In the genomic region with DNA sequence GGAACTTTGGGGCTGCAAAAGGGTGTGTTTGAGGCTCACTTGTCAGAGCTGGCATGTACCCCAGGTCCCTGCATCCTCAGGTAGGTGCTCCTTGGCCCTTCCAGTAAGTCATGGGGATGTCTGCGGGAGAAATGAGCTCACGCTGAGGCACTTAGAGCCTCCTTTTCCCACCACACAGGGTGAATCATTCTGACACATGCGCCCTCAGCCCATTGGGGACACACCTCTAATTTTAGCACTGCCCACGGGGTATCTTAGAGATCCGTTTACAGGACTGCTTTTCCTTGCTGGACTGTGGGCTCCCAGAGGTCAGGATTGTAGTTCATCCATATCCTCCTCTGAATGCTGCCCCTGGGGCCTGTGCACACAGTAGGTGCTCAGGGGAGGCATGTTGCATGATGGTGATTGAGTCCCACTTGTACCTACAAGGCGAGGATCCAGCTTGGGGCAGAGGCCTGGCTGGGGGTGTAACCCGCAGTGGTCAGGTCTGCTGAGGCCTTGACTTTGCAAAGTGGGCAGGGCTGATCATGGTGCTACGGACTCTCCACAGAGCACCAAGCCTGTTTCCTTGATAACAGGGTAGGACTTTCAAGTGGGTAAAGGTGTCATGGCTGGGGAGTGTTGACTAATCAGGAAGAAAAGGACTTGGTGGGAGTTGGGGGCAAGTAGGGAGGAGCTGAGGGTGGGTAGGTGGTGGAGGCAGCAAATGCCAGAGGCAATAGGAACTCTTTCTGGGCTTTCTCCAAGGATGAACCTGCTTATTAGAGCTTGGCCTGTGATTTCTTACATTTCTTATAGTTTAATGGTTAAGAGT, we compare ENCODE assay signal across 11 cellular contexts. TPM values are rescaled to one million over a fixed set of nuclear protein-coding genes. Genes with fewer than 3 reads are reported as not detected.
DNase-seq lines count a peak whose midpoint lies in the region; ATAC-seq and TF ChIP-seq lines count a peak whose summit lies in the region.
"Had no signal": no experiment of that assay in that cellular context is flagged by ENCODE, and none has a peak within 500 bp of the region (broad histone marks: within the 10 kb centered on the region; RNA-seq: fewer than 3 reads in every experiment).

No MANE protein-coding gene starts in this region.

- ATAC-seq in body of pancreas (no peak), GM19397 (IDR thresholded peaks at IDR 0.05; ENCODE audit: unreplicated experiment) (no peak)

- peak; percentile 84 for DNase-seq in A172 (ENCODE audit: low spot score)
- peak; percentile 86 for DNase-seq in HCEC 1CT
- DNase-seq in body of pancreas: no peak
- DNase-seq in iPS-NIHi11 (ENCODE audit: low spot score): no peak
- DNase-seq in putamen (ENCODE audit: low spot score): no peak
- DNase-seq in prostate gland (ENCODE audit: low spot score): no peak
- DNase-seq: activated CD8-positive, alpha-beta memory T cell treated with anti-CD3 and anti-CD28 coated beads, Interleukin-2, amount 50 U/mL, for 4 hours; NCI-H2029; T-helper 2 cell had no signal

- H3K9ac ChIP-seq in muscle layer of colon (ENCODE audit: low read length): no peak overlapping the region

- intact Hi-C loops in body of pancreas (cut with DNase I) (no loop called here), prostate gland (cut with DNase I) (no loop called here)

- TF ChIP-seq POLR2A in body of pancreas (IDR thresholded peaks at IDR 0.05) (no peak), prostate gland (IDR thresholded peaks at IDR 0.05) (no peak)

- no peak for TF ChIP-seq CTCF in body of pancreas (IDR thresholded peaks at IDR 0.05)
- no peak for TF ChIP-seq CTCF in prostate gland (IDR thresholded peaks at IDR 0.05)

- H3K27me3 ChIP-seq in body of pancreas: no peaks in the 10 kb centered on the region
- H3K27me3 ChIP-seq in muscle layer of colon (ENCODE audit: control insufficient read depth in 1 of 2, insufficient read depth in 2 of 2, low read length in 2 of 2): no peaks in the 10 kb centered on the region
- no peaks in the 10 kb centered on the region for H3K27me3 ChIP-seq in prostate gland (replicated peaks; ENCODE audit: insufficient read depth)

- WGBS in body of pancreas, 2 donors: 88 to 91% methylated on average over 6 to 8 of the region's 8 CpGs
- WGBS in prostate gland: 91% methylated on average over 8 of the region's 8 CpGs

- H3K27ac ChIP-seq in body of pancreas: peak overlapping the region; percentile 17 to 85 (median 78)
- peak overlapping the region; percentile 71 for H3K27ac ChIP-seq in muscle layer of colon (ENCODE audit: low read depth, low read length)
- peak overlapping the region in 1 of 2 donors; percentile 73 for H3K27ac ChIP-seq in prostate gland

- H3K36me3 ChIP-seq in body of pancreas (replicated peaks in 1 of 2; ENCODE audit: insufficient read depth in 1 of 2, low read depth in 2 of 2): no peaks in the 10 kb centered on the region
- peaks cover 9% of the 10 kb centered on the region for H3K36me3 ChIP-seq in muscle layer of colon (ENCODE audit: insufficient read depth, low read length)
- H3K36me3 ChIP-seq in prostate gland: no peaks in the 10 kb centered on the region

- H3K4me3 ChIP-seq in body of pancreas (no peak overlapping the region), muscle layer of colon (ENCODE audit: low read depth in 1 of 2, low read length in 2 of 2) (no peak overlapping the region), prostate gland (no peak overlapping the region)

- peaks cover 42% of the 10 kb centered on the region for H3K4me1 ChIP-seq in body of pancreas
- peaks cover 63% of the 10 kb centered on the region for H3K4me1 ChIP-seq in muscle layer of colon (ENCODE audit: insufficient read depth, low read length)
- peaks cover 6% of the 10 kb centered on the region for H3K4me1 ChIP-seq in prostate gland (replicated peaks)

- H3K9me3 ChIP-seq in body of pancreas (no peaks in the 10 kb centered on the region), muscle layer of colon (ENCODE audit: low read length) (no peaks in the 10 kb centered on the region), prostate gland (no peaks in the 10 kb centered on the region)

RNA-seq across cellular contexts. Expression of a gene that starts 5.8 kb away (rescaled TPM):
- total RNA-seq in A172 (2014; rRNA removed; shearing (Covaris generic)): 13.6 and 18.7 TPM in 2 replicates
- total RNA-seq in body of pancreas (10 to 100 TPM; 20.0 to 32.0 TPM), prostate gland (10 to 100 TPM; 78.8 to 85.3 TPM)

RNA-seq across cellular contexts. Expression of a gene that starts 40.4 kb away (rescaled TPM):
- not detected in 2 replicates for total RNA-seq in A172 (2014; rRNA removed; shearing (Covaris generic))
- total RNA-seq in body of pancreas (under 1 TPM in 1 of 2 donors, not detected in 1; 0.66 TPM), prostate gland (1 to 10 TPM in 1 of 2 donors, under 1 TPM in 1; 0.77 to 2.4 TPM)

Comparison
In these comparisons a context has a peak if more than half of its experiments do, and no peak if none do; other contexts are left out.
1. DNase-seq: peak in A172 (single experiment) and HCEC 1CT (single experiment); none in body of pancreas (0 of 4), iPS-NIHi11 (single experiment), putamen (single experiment) and prostate gland (single experiment).